ENCODE assay signal across 1 cellular context in the genomic region with DNA sequence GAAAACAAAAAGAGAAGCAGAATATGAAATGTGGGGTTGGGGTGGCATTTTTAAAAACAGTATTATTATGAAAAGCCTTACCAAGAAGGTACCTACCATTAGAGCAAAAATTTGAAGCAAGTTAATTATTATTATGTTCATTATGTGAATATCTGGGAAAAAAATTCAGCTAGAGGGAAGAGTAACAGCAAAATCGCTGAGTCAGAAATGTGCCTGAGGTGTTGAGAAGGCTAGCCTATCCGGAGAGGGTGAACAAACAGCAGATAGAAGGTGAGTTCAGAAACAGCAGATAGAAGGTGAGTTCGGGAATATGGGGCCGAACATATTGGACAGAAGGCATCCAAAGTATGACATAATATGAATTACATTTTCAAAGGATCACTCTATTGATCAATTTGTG.
TF ChIP-seq lines count a peak whose summit lies in the region.

No MANE protein-coding gene starts in this region.

TF ChIP-seq in GM23338, 12 proteins besides CTCF, POLR2A, EP300 and RAD21 (continued from another document):
- TF ChIP-seq, protein P1, sequence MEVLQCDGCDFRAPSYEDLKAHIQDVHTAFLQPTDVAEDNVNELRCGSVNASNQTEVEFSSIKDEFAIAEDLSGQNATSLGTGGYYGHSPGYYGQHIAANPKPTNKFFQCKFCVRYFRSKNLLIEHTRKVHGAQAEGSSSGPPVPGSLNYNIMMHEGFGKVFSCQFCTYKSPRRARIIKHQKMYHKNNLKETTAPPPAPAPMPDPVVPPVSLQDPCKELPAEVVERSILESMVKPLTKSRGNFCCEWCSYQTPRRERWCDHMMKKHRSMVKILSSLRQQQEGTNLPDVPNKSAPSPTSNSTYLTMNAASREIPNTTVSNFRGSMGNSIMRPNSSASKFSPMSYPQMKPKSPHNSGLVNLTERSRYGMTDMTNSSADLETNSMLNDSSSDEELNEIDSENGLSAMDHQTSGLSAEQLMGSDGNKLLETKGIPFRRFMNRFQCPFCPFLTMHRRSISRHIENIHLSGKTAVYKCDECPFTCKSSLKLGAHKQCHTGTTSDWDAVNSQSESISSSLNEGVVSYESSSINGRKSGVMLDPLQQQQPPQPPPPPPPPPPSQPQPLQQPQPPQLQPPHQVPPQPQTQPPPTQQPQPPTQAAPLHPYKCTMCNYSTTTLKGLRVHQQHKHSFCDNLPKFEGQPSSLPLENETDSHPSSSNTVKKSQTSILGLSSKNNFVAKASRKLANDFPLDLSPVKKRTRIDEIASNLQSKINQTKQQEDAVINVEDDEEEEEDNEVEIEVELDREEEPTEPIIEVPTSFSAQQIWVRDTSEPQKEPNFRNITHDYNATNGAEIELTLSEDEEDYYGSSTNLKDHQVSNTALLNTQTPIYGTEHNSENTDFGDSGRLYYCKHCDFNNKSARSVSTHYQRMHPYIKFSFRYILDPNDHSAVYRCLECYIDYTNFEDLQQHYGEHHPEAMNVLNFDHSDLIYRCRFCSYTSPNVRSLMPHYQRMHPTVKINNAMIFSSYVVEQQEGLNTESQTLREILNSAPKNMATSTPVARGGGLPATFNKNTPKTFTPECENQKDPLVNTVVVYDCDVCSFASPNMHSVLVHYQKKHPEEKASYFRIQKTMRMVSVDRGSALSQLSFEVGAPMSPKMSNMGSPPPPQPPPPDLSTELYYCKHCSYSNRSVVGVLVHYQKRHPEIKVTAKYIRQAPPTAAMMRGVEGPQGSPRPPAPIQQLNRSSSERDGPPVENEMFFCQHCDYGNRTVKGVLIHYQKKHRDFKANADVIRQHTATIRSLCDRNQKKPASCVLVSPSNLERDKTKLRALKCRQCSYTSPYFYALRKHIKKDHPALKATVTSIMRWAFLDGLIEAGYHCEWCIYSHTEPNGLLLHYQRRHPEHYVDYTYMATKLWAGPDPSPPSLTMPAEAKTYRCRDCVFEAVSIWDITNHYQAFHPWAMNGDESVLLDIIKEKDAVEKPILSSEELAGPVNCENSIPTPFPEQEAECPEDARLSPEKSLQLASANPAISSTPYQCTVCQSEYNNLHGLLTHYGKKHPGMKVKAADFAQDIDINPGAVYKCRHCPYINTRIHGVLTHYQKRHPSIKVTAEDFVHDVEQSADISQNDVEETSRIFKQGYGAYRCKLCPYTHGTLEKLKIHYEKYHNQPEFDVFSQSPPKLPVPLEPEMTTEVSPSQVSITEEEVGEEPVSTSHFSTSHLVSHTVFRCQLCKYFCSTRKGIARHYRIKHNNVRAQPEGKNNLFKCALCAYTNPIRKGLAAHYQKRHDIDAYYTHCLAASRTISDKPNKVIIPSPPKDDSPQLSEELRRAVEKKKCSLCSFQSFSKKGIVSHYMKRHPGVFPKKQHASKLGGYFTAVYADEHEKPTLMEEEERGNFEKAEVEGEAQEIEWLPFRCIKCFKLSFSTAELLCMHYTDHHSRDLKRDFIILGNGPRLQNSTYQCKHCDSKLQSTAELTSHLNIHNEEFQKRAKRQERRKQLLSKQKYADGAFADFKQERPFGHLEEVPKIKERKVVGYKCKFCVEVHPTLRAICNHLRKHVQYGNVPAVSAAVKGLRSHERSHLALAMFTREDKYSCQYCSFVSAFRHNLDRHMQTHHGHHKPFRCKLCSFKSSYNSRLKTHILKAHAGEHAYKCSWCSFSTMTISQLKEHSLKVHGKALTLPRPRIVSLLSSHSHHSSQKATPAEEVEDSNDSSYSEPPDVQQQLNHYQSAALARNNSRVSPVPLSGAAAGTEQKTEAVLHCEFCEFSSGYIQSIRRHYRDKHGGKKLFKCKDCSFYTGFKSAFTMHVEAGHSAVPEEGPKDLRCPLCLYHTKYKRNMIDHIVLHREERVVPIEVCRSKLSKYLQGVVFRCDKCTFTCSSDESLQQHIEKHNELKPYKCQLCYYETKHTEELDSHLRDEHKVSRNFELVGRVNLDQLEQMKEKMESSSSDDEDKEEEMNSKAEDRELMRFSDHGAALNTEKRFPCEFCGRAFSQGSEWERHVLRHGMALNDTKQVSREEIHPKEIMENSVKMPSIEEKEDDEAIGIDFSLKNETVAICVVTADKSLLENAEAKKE (CRISPR knock-in tag; IDR thresholded peaks at IDR 0.05): no peak
- no peak for TF ChIP-seq CREB1 (CRISPR knock-in tag; IDR thresholded peaks at IDR 0.05; ENCODE audit: low read depth)
- TF ChIP-seq, protein P2, sequence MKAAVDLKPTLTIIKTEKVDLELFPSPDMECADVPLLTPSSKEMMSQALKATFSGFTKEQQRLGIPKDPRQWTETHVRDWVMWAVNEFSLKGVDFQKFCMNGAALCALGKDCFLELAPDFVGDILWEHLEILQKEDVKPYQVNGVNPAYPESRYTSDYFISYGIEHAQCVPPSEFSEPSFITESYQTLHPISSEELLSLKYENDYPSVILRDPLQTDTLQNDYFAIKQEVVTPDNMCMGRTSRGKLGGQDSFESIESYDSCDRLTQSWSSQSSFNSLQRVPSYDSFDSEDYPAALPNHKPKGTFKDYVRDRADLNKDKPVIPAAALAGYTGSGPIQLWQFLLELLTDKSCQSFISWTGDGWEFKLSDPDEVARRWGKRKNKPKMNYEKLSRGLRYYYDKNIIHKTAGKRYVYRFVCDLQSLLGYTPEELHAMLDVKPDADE (IDR thresholded peaks at IDR 0.05): no peak
- TF ChIP-seq, protein P3, sequence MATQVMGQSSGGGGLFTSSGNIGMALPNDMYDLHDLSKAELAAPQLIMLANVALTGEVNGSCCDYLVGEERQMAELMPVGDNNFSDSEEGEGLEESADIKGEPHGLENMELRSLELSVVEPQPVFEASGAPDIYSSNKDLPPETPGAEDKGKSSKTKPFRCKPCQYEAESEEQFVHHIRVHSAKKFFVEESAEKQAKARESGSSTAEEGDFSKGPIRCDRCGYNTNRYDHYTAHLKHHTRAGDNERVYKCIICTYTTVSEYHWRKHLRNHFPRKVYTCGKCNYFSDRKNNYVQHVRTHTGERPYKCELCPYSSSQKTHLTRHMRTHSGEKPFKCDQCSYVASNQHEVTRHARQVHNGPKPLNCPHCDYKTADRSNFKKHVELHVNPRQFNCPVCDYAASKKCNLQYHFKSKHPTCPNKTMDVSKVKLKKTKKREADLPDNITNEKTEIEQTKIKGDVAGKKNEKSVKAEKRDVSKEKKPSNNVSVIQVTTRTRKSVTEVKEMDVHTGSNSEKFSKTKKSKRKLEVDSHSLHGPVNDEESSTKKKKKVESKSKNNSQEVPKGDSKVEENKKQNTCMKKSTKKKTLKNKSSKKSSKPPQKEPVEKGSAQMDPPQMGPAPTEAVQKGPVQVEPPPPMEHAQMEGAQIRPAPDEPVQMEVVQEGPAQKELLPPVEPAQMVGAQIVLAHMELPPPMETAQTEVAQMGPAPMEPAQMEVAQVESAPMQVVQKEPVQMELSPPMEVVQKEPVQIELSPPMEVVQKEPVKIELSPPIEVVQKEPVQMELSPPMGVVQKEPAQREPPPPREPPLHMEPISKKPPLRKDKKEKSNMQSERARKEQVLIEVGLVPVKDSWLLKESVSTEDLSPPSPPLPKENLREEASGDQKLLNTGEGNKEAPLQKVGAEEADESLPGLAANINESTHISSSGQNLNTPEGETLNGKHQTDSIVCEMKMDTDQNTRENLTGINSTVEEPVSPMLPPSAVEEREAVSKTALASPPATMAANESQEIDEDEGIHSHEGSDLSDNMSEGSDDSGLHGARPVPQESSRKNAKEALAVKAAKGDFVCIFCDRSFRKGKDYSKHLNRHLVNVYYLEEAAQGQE (IDR thresholded peaks at IDR 0.05; ENCODE audit: unreplicated experiment): no peak
- no peak for TF ChIP-seq STAT1 (IDR thresholded peaks at IDR 0.05; ENCODE audit: unreplicated experiment)
- no peak for TF ChIP-seq EZH2phosphoT487 (IDR thresholded peaks at IDR 0.05; ENCODE audit: unreplicated experiment)
- no peak for TF ChIP-seq EZH2 (IDR thresholded peaks at IDR 0.05; ENCODE audit: low read depth, unreplicated experiment)
- TF ChIP-seq ZNF331 (CRISPR knock-in tag; IDR thresholded peaks at IDR 0.05; ENCODE audit: low read depth): no peak
- no peak for TF ChIP-seq POLR2AphosphoS5 (IDR thresholded peaks at IDR 0.05; ENCODE audit: low read depth)
- TF ChIP-seq JUNB (IDR thresholded peaks at IDR 0.05; ENCODE audit: unreplicated experiment): no peak
